11 cellular contexts compared by ENCODE assay signal in genomic region chr11:48003926-48004325, GRCh38. TPM values are rescaled to one million over a fixed set of nuclear protein-coding genes. Genes with fewer than 3 reads are reported as not detected.
A peak's percentile ranks its signal among the peaks of the same experiment; 100 is the strongest.
DNase-seq lines count a peak whose midpoint lies in the region.
"Had no signal": no experiment of that assay in that cellular context is flagged by ENCODE, and none has a peak within 500 bp of the region (broad histone marks: within the 10 kb centered on the region; RNA-seq: fewer than 3 reads in every experiment).

No MANE protein-coding gene starts in this region.

- H3K4me3 Mint-ChIP-seq in activated CD4-positive, alpha-beta T cell treated with anti-CD3 and anti-CD28 coated beads, Interleukin-2, amount 10 ng/mL, durations not matched to agents 7 days and 5 days = peak overlapping the region; percentile 35
- H3K4me3 Mint-ChIP-seq in activated T-helper 2 cell treated with anti-CD3 and anti-CD28 coated beads, Interferon-gamma antibody, Interleukin-2, Interleukin-4, amounts not matched to agents 10 μg/mL and 5 μg/mL and 100 μg/mL, durations not matched to agents 14 hours and 24 hours and 36 hours (ENCODE audit: low read depth) = no peak overlapping the region

- peak overlapping the region; percentile 95 for H3K27ac Mint-ChIP-seq in activated CD4-positive, alpha-beta T cell treated with anti-CD3 and anti-CD28 coated beads, Interleukin-2, amount 10 ng/mL, durations not matched to agents 7 days and 5 days
- H3K27ac Mint-ChIP-seq in activated T-helper 2 cell treated with anti-CD3 and anti-CD28 coated beads, Interferon-gamma antibody, Interleukin-2, Interleukin-4, amounts not matched to agents 10 μg/mL and 5 μg/mL and 100 μg/mL, durations not matched to agents 14 hours and 24 hours and 36 hours = peak overlapping the region; percentile 98

- H3K27ac ChIP-seq in skin epidermis = peak overlapping the region in 12 of 21 experiments; percentile 9 to 90 (median 52)

- H3K9me3 Mint-ChIP-seq in activated CD4-positive, alpha-beta T cell treated with anti-CD3 and anti-CD28 coated beads, Interleukin-2, amount 10 ng/mL, durations not matched to agents 7 days and 5 days = no peaks in the 10 kb centered on the region
- H3K9me3 Mint-ChIP-seq in activated T-helper 2 cell treated with anti-CD3 and anti-CD28 coated beads, Interferon-gamma antibody, Interleukin-2, Interleukin-4, amounts not matched to agents 10 μg/mL and 5 μg/mL and 100 μg/mL, durations not matched to agents 14 hours and 24 hours and 36 hours = no peaks in the 10 kb centered on the region

- no peak for DNase-seq in activated CD4-positive, alpha-beta T cell treated with anti-CD3 and anti-CD28 coated beads, Interleukin-2, amount 10 ng/mL, durations not matched to agents 7 days and 5 days
- no peak for DNase-seq in activated CD4-positive, alpha-beta T cell treated with anti-CD3 and anti-CD28 coated beads for 1 hour
- peak; percentile 16 for DNase-seq in NCI-H1092 (lab: John Stamatoyannopoulos, UW)
- no peak for DNase-seq in activated T-helper 2 cell treated with anti-CD3 and anti-CD28 coated beads, Interferon-gamma antibody, Interleukin-2, Interleukin-4, amounts not matched to agents 10 μg/mL and 5 μg/mL and 100 μg/mL, durations not matched to agents 14 hours and 24 hours and 36 hours (ENCODE audit: low spot score)
- no peak for DNase-seq in iPS-NIHi7 (ENCODE audit: extremely low spot score)
- no peak for DNase-seq in UCSD-AML1 (lab: John Stamatoyannopoulos, UW; ENCODE audit: unreplicated experiment)
- DNase-seq in GF-D8 (lab: John Stamatoyannopoulos, UW) = no peak
- DNase-seq: left lung; NCI-H2081; stimulated activated CD4-positive, alpha-beta T cell treated with anti-CD3 and anti-CD28 coated beads, Interleukin-12 subunit alpha, Interleukin-12 subunit beta, amount 100 ng/mL, for 4 hours had no signal

- CTCF ChIA-PET in activated CD4-positive, alpha-beta T cell treated with anti-CD3 and anti-CD28 coated beads, Interleukin-2, amount 10 ng/mL, durations not matched to agents 7 days and 5 days (lab: Charles Lee) = interaction anchor here (0.9 to 2.6 kb wide), 5 partner anchors 10 to 69 kb away, joined by 3 to 15 read pairs (median 3); no protein-coding TSS in a partner anchor

- peaks cover 39% of the 10 kb centered on the region for H3K36me3 Mint-ChIP-seq in activated CD4-positive, alpha-beta T cell treated with anti-CD3 and anti-CD28 coated beads, Interleukin-2, amount 10 ng/mL, durations not matched to agents 7 days and 5 days (ENCODE audit: low read depth)
- peaks cover 21% of the 10 kb centered on the region for H3K36me3 Mint-ChIP-seq in activated T-helper 2 cell treated with anti-CD3 and anti-CD28 coated beads, Interferon-gamma antibody, Interleukin-2, Interleukin-4, amounts not matched to agents 10 μg/mL and 5 μg/mL and 100 μg/mL, durations not matched to agents 14 hours and 24 hours and 36 hours (ENCODE audit: low read depth)

- H3K27me3 Mint-ChIP-seq in activated CD4-positive, alpha-beta T cell treated with anti-CD3 and anti-CD28 coated beads, Interleukin-2, amount 10 ng/mL, durations not matched to agents 7 days and 5 days = no peaks in the 10 kb centered on the region
- no peaks in the 10 kb centered on the region for H3K27me3 Mint-ChIP-seq in activated T-helper 2 cell treated with anti-CD3 and anti-CD28 coated beads, Interferon-gamma antibody, Interleukin-2, Interleukin-4, amounts not matched to agents 10 μg/mL and 5 μg/mL and 100 μg/mL, durations not matched to agents 14 hours and 24 hours and 36 hours (ENCODE audit: low read depth)

- H3K4me3 ChIP-seq in skin epidermis = no peak overlapping the region
- H3K4me3 ChIP-seq: left lung had no signal

- POLR2A ChIA-PET in activated CD4-positive, alpha-beta T cell treated with anti-CD3 and anti-CD28 coated beads, Interleukin-2, amount 10 ng/mL, durations not matched to agents 7 days and 5 days (lab: Charles Lee) = interaction anchor here (0.7 kb wide), 1 partner anchor 53 kb away, joined by 3 read pairs; no protein-coding TSS in a partner anchor

- intact Hi-C loops in activated T-helper 2 cell treated with anti-CD3 and anti-CD28 coated beads, Interferon-gamma antibody, Interleukin-2, Interleukin-4, amounts not matched to agents 10 μg/mL and 5 μg/mL and 100 μg/mL, durations not matched to agents 14 hours and 24 hours and 36 hours (cut with micrococcal nuclease) = loop anchor here (10.0 kb wide), 1 partner anchor 69 kb away; no protein-coding TSS in a partner anchor

- H3K4me1 Mint-ChIP-seq in activated CD4-positive, alpha-beta T cell treated with anti-CD3 and anti-CD28 coated beads, Interleukin-2, amount 10 ng/mL, durations not matched to agents 7 days and 5 days = peaks cover 85% of the 10 kb centered on the region
- peaks cover 70% of the 10 kb centered on the region for H3K4me1 Mint-ChIP-seq in activated T-helper 2 cell treated with anti-CD3 and anti-CD28 coated beads, Interferon-gamma antibody, Interleukin-2, Interleukin-4, amounts not matched to agents 10 μg/mL and 5 μg/mL and 100 μg/mL, durations not matched to agents 14 hours and 24 hours and 36 hours (ENCODE audit: low read depth)

RNA-seq across cellular contexts. Expression of gene PTPRJ, which starts 23.6 kb away (rescaled TPM):
- total RNA-seq in activated CD4-positive, alpha-beta T cell treated with anti-CD3 and anti-CD28 coated beads, Interleukin-2, amount 10 ng/mL, durations not matched to agents 7 days and 5 days = 10 to 100 TPM; 75.2 to 81.3 TPM
- total RNA-seq in activated T-helper 2 cell treated with anti-CD3 and anti-CD28 coated beads, Interferon-gamma antibody, Interleukin-2, Interleukin-4, amounts not matched to agents 10 μg/mL and 5 μg/mL and 100 μg/mL, durations not matched to agents 14 hours and 24 hours and 36 hours = 50.9 and 53.2 TPM in 2 replicates
